In the genomic region with DNA sequence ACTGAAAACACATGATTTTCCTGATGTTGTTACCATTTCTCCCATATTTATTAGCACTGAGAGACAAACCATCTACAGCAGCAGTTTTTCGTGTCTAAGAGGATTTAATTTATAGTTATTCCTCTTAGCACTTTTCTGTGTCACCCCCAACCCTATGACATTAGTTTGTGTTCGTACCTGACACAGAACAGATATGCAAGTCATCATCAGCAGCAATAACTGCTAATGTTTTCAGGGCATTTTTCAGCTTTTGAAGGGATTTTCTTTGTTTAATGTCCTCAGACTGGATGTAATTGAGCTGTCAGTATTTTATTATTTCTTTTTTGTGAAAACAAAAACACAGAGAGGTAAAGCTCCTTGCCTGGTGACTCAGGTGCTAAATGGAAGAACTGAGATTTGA, we compare ENCODE assay signal across 26 cellular contexts.
"Had no signal": no experiment of that assay in that cellular context is flagged by ENCODE, and none has a peak within 500 bp of the region (broad histone marks: within the 10 kb centered on the region; RNA-seq: fewer than 3 reads in every experiment).

No MANE protein-coding gene starts in this region.

- H3K9me3 ChIP-seq: left lung, lower lobe of right lung, ovary, prostate gland, sigmoid colon, spleen, suprapubic skin, thoracic aorta, tibial artery, upper lobe of right lung had no signal

- H3K9me3 Mint-ChIP-seq: naive thymus-derived CD8-positive, alpha-beta T cell; stimulated activated naive CD8-positive, alpha-beta T cell treated with anti-CD3 and anti-CD28 coated beads, Interleukin-15, Interleukin-2, amounts not matched to agents 100 ng/mL and 50 ng/mL, for 24 hours had no signal

- H3K27ac ChIP-seq: left lung, lower lobe of right lung, ovary, prostate gland, sigmoid colon, spleen, suprapubic skin, thoracic aorta, tibial artery, upper lobe of right lung had no signal

- FAIRE-seq: islet of Langerhans, kidney, small intestine, urothelium cell line had no signal

- H3K4me3 Mint-ChIP-seq: naive thymus-derived CD8-positive, alpha-beta T cell; stimulated activated effector memory CD8-positive, alpha-beta T cell treated with anti-CD3 and anti-CD28 coated beads, Interleukin-12 subunit alpha, Interleukin-12 subunit beta, amount 100 ng/mL, for 72 hours; stimulated activated naive CD8-positive, alpha-beta T cell treated with anti-CD3 and anti-CD28 coated beads, Interleukin-15, Interleukin-2, amounts not matched to agents 100 ng/mL and 50 ng/mL, for 24 hours had no signal

- H3K27ac Mint-ChIP-seq: stimulated activated effector memory CD8-positive, alpha-beta T cell treated with anti-CD3 and anti-CD28 coated beads, Interleukin-12 subunit alpha, Interleukin-12 subunit beta, amount 100 ng/mL, for 72 hours; stimulated activated naive CD8-positive, alpha-beta T cell treated with anti-CD3 and anti-CD28 coated beads, Interleukin-15, Interleukin-2, amounts not matched to agents 100 ng/mL and 50 ng/mL, for 24 hours had no signal

- H3K27me3 Mint-ChIP-seq: naive thymus-derived CD8-positive, alpha-beta T cell; stimulated activated naive CD8-positive, alpha-beta T cell treated with anti-CD3 and anti-CD28 coated beads, Interleukin-15, Interleukin-2, amounts not matched to agents 100 ng/mL and 50 ng/mL, for 24 hours had no signal

- H3K4me1 ChIP-seq: left lung, lower lobe of right lung, prostate gland, sigmoid colon, spleen, suprapubic skin, tibial artery, upper lobe of right lung had no signal

- H3K4me3 ChIP-seq: left lung, lower lobe of right lung, ovary, prostate gland, sigmoid colon, spleen, suprapubic skin, thoracic aorta, tibial artery, upper lobe of right lung had no signal

- ATAC-seq: left colon; left lung; lower lobe of right lung; naive thymus-derived CD8-positive, alpha-beta T cell; right cardiac atrium; stimulated activated effector memory CD8-positive, alpha-beta T cell treated with anti-CD3 and anti-CD28 coated beads, Interleukin-12 subunit alpha, Interleukin-12 subunit beta, amount 100 ng/mL, for 72 hours; upper lobe of right lung had no signal

- DNase-seq: hippocampal formation; kidney; left colon; left lung; lower lobe of right lung; mammary epithelial cell; mesenchymal stem cell; naive thymus-derived CD8-positive, alpha-beta T cell; ovary; retina; right cardiac atrium; sigmoid colon; small intestine; spleen; stimulated activated CD4-positive, alpha-beta T cell treated with anti-CD3 and anti-CD28 coated beads, Interleukin-4, amount 100 ng/mL, for 24 hours; stimulated activated naive CD4-positive, alpha-beta T cell; tibial artery; trophoblast cell; upper lobe of right lung had no signal
